In genomic region chr9:30799527-30800101, GRCh38 we compare ENCODE assay signal across 18 cellular contexts.
"Had no signal": no experiment of that assay in that cellular context is flagged by ENCODE, and none has a peak within 500 bp of the region (broad histone marks: within the 10 kb centered on the region; RNA-seq: fewer than 3 reads in every experiment).

No MANE protein-coding gene starts in this region.

- ATAC-seq: SK-N-SH treated with all-trans-retinoic acid at 6 μM for 48 hours had no signal

- H3K4me1 ChIP-seq: SJCRH30 had no signal

- H3K36me3 ChIP-seq: SJCRH30 had no signal

- DNase-seq: KBM-7, NCI-H1092 treated with DMSO at 0.1 percent for 48 hours, NCI-H1436, NCI-H187, NCI-H2029, NCI-H2081 treated with DMSO at 0.1 percent for 48 hours, NCI-H2171, NCI-H226, NCI-H446, NCI-H510A, NCI-H524 treated with DMSO at 0.1 percent for 48 hours, NCI-H69, NCI-H774, RPMI8226, SHP77, SJCRH30 had no signal

- H3K27ac ChIP-seq: HL-60, SJCRH30 had no signal

- H3K9me3 ChIP-seq: SJCRH30 had no signal

- H3K4me3 ChIP-seq: SJCRH30 had no signal

- H3K27me3 ChIP-seq: SJCRH30 had no signal
